ENCODE assay signal across 14 cellular contexts in the genomic region with DNA sequence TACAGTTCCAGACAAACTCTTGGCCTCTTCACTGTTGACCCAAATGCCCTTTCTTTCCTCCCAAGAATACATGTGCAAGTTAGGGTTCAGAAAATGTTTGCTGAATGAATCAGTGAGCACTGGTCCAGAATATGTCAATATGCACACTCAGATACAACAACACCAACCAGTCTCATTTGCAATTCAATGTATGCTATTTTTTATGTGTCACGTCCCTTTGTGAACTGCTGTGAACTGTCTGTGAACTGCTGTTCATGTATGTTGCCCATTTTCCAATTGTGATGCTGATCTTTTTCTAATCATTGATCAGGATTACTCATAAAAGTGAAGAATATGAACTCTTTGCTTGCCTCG. TPM values are rescaled to one million over a fixed set of nuclear protein-coding genes. Genes with fewer than 3 reads are reported as not detected.
A peak's percentile ranks its signal among the peaks of the same experiment; 100 is the strongest.
DNase-seq lines count a peak whose midpoint lies in the region; ATAC-seq, FAIRE-seq and TF ChIP-seq lines count a peak whose summit lies in the region.
"Had no signal": no experiment of that assay in that cellular context is flagged by ENCODE, and none has a peak within 500 bp of the region (broad histone marks: within the 10 kb centered on the region; RNA-seq: fewer than 3 reads in every experiment).

No MANE protein-coding gene starts in this region.

- H4K20me1 ChIP-seq in PC-3 (ENCODE audit: low read length) (no peaks in the 10 kb centered on the region), osteoblast (ENCODE audit: insufficient read depth, low read length) (no peaks in the 10 kb centered on the region)

- no peaks in the 10 kb centered on the region for H3K27me3 Mint-ChIP-seq in CD4-positive, alpha-beta memory T cell
- peaks cover 6% of the 10 kb centered on the region for H3K27me3 Mint-ChIP-seq in nephron progenitor cell (ENCODE audit: low read depth, poor library complexity)

- no peaks in the 10 kb centered on the region for H3K36me3 ChIP-seq in CD4-positive, alpha-beta memory T cell (ENCODE audit: insufficient read depth, low read length)
- H3K36me3 ChIP-seq in PC-3 (ENCODE audit: low read depth, low read length), result no peaks in the 10 kb centered on the region
- H3K36me3 ChIP-seq in osteoblast (ENCODE audit: insufficient read depth, low read length), result no peaks in the 10 kb centered on the region
- no peaks in the 10 kb centered on the region for H3K36me3 ChIP-seq in pancreas

- peak overlapping the region in 7 of 8 donors; percentile 58 to 85 (median 65) for H3K4me3 Mint-ChIP-seq in CD4-positive, alpha-beta memory T cell
- no peak overlapping the region for H3K4me3 Mint-ChIP-seq in nephron progenitor cell
- H3K4me3 Mint-ChIP-seq: GM23338 had no signal

- H3K4me3 ChIP-seq in CD4-positive, alpha-beta memory T cell (ENCODE audit: low read length in 2 of 2), result no peak overlapping the region
- H3K4me3 ChIP-seq in PC-3 (ENCODE audit: low read length) (peak overlapping the region; percentile 9; the same call in 1 of the 2 replicates), coronary artery (peak overlapping the region; percentile 5), osteoblast (ENCODE audit: insufficient read depth, low read length) (no peak overlapping the region), pancreas (no peak overlapping the region)
- H3K4me3 ChIP-seq: GM23338 had no signal

- no peak for TF ChIP-seq POLR2A in GM12891 (IDR thresholded peaks at IDR 0.05; ENCODE audit: low read depth, low read length)

- intact Hi-C loops in CD4-positive, alpha-beta memory T cell (cut with micrococcal nuclease), result no loop called here
- intact Hi-C loops in PC-3 (cut with micrococcal nuclease) (no loop called here), pancreas (cut with DNase I) (no loop called here)

- TF ChIP-seq CTCF in PC-3 (conservative IDR thresholded peaks at IDR 0.05; ENCODE audit: low read depth, low read length), result no peak
- TF ChIP-seq CTCF in coronary artery (IDR thresholded peaks at IDR 0.05), result no peak
- TF ChIP-seq CTCF in osteoblast (IDR thresholded peaks at IDR 0.05; ENCODE audit: extremely low read depth, low read depth, low read length), result no peak
- TF ChIP-seq CTCF in pancreas (IDR thresholded peaks at IDR 0.05), result no peak
- TF ChIP-seq CTCF in nephron progenitor cell (IDR thresholded peaks at IDR 0.05), result no peak

- H3K27ac ChIP-seq in CD4-positive, alpha-beta memory T cell (ENCODE audit: low read depth, low read length), result peak overlapping the region; percentile 46
- peak overlapping the region; percentile 92 for H3K27ac ChIP-seq in PC-3 (ENCODE audit: low read length)
- peak overlapping the region in 1 of 2 donors; percentile 84 for H3K27ac ChIP-seq in coronary artery
- peak overlapping the region; percentile 73 for H3K27ac ChIP-seq in osteoblast (ENCODE audit: low read depth, low read length)
- peak overlapping the region in 1 of 4 donors; percentile 35 for H3K27ac ChIP-seq in pancreas
- H3K27ac ChIP-seq: foreskin keratinocyte had no signal

- H3K9me3 Mint-ChIP-seq in CD4-positive, alpha-beta memory T cell, result peaks cover 0 to 1% (median 0%) of the 10 kb centered on the region in 8 donors
- peaks cover 49% of the 10 kb centered on the region for H3K9me3 Mint-ChIP-seq in nephron progenitor cell
- H3K9me3 Mint-ChIP-seq: GM23338 had no signal

- H3K4me1 ChIP-seq in CD4-positive, alpha-beta memory T cell (ENCODE audit: insufficient read depth, low read length), result peaks cover 93% of the 10 kb centered on the region
- H3K4me1 ChIP-seq in PC-3 (ENCODE audit: insufficient read depth, low read length), result peaks cover 54% of the 10 kb centered on the region
- peaks cover 70% of the 10 kb centered on the region for H3K4me1 ChIP-seq in osteoblast (ENCODE audit: insufficient read depth, low read length)
- peaks cover 0 to 5% (median 0%) of the 10 kb centered on the region in 3 donors for H3K4me1 ChIP-seq in pancreas

- peaks cover 62 to 94% (median 78%) of the 10 kb centered on the region in 4 donors for H3K4me1 Mint-ChIP-seq in CD4-positive, alpha-beta memory T cell
- H3K4me1 Mint-ChIP-seq in nephron progenitor cell, result peaks cover 37% of the 10 kb centered on the region

- no TSS peak for BruUV-seq in PC-3 (replicated peaks; lab: Mats Ljungman, UMichigan)

- H3K4me2 ChIP-seq in PC-3 (ENCODE audit: low read length) (peak overlapping the region; percentile 78), osteoblast (ENCODE audit: insufficient read depth, low read length) (peak overlapping the region; percentile 33)
- H3K4me2 ChIP-seq: GM23338 had no signal

- peak overlapping the region; percentile 83 to 95 (median 90) for H3K27ac Mint-ChIP-seq in CD4-positive, alpha-beta memory T cell
- no peak overlapping the region for H3K27ac Mint-ChIP-seq in nephron progenitor cell
- H3K27ac Mint-ChIP-seq: GM23338 had no signal

- H3K79me2 ChIP-seq in PC-3 (ENCODE audit: low read length), result no peaks in the 10 kb centered on the region
- no peaks in the 10 kb centered on the region for H3K79me2 ChIP-seq in osteoblast (ENCODE audit: insufficient read depth, low read length)

- H2AFZ ChIP-seq in PC-3 (ENCODE audit: low read length), result no peak overlapping the region
- H2AFZ ChIP-seq in osteoblast (ENCODE audit: low read length), result no peak overlapping the region
- H2AFZ ChIP-seq: GM23338 had no signal

- peak overlapping the region; percentile 54 for H3K9ac ChIP-seq in PC-3 (ENCODE audit: low read length)

- H3K36me3 Mint-ChIP-seq in CD4-positive, alpha-beta memory T cell, result peaks cover 0 to 2% of the 10 kb centered on the region in 2 donors
- no peaks in the 10 kb centered on the region for H3K36me3 Mint-ChIP-seq in nephron progenitor cell (ENCODE audit: low read depth)

- peak; percentile 49 for ATAC-seq in PC-3
- ATAC-seq in pancreas, result no peak
- ATAC-seq: foreskin keratinocyte, GM23338 had no signal

- H3F3A ChIP-seq in PC-3 (ENCODE audit: low read length, unreplicated experiment), result peaks cover 3% of the 10 kb centered on the region

- CTCF ChIA-PET in CD4-positive, alpha-beta memory T cell (lab: Charles Lee; ENCODE audit: partially characterized antibody), result interaction anchor here (4.9 to 9.3 kb wide), 2 partner anchors 15 to 16 kb away, joined by 29 to 77 read pairs; partner anchors contain the start of gene GAB3
- CTCF ChIA-PET in PC-3 (lab: Charles Lee), result interaction anchor here (0.7 kb wide), 1 partner anchor 100 kb away, joined by 4 read pairs; no protein-coding TSS in a partner anchor

- H3K27me3 ChIP-seq in CD4-positive, alpha-beta memory T cell (ENCODE audit: insufficient read depth, low read length), result no peaks in the 10 kb centered on the region
- H3K27me3 ChIP-seq in PC-3 (ENCODE audit: low read length) (no peaks in the 10 kb centered on the region), osteoblast (ENCODE audit: insufficient read depth, low read length) (no peaks in the 10 kb centered on the region), pancreas (no peaks in the 10 kb centered on the region)
- H3K27me3 ChIP-seq: foreskin keratinocyte had no signal

- WGBS in pancreas, 2 donors, result 59 to 72% methylated on average over 2 of the region's 2 CpGs

- no peaks in the 10 kb centered on the region for H3K9me2 ChIP-seq in PC-3 (replicated peaks; ENCODE audit: low read length)

- no peaks in the 10 kb centered on the region for H3K9me3 ChIP-seq in CD4-positive, alpha-beta memory T cell (ENCODE audit: control insufficient read depth in 1 of 2, low read length in 2 of 2)
- H3K9me3 ChIP-seq in PC-3 (ENCODE audit: low read length) (no peaks in the 10 kb centered on the region), osteoblast (ENCODE audit: low read depth, low read length) (no peaks in the 10 kb centered on the region), pancreas (no peaks in the 10 kb centered on the region)

- FAIRE-seq in pancreas (lab: Jason Lieb, UNC), result no peak
- FAIRE-seq in GM12891 (lab: Jason Lieb, UNC), result no peak

- no peak for DNase-seq in CD4-positive, alpha-beta memory T cell
- DNase-seq in PC-3 (peak; percentile 67), coronary artery (ENCODE audit: low spot score) (no peak), osteoblast (ENCODE audit: insufficient read length, low spot score, missing footprints) (no peak), pancreas (no peak), NCI-H1092 treated with DMSO at 0.1 percent for 48 hours (lab: John Stamatoyannopoulos, UW) (no peak), nephron progenitor cell (no peak), GM12891 (ENCODE audit: insufficient read length, low spot score) (no peak)
- DNase-seq: amygdala; DMS153; foreskin keratinocyte; NCI-H1417; stimulated activated CD4-positive, alpha-beta T cell treated with anti-CD3 and anti-CD28 coated beads, Interleukin-4, amount 100 ng/mL, for 1 hour had no signal

- POLR2A ChIA-PET in CD4-positive, alpha-beta memory T cell (lab: Charles Lee; ENCODE audit: partially characterized antibody), result interaction anchor here (2.3 to 6.2 kb wide), 3 partner anchors 8 to 16 kb away, joined by 10 to 49 read pairs (median 40); partner anchors contain the start of gene GAB3
- POLR2A ChIA-PET in PC-3 (lab: Charles Lee; ENCODE audit: unreplicated experiment), result no interaction called here

TF ChIP-seq in GM12891, 5 proteins besides CTCF, POLR2A, EP300 and RAD21:
- TF ChIP-seq POLR2AphosphoS5 (IDR thresholded peaks at IDR 0.05; ENCODE audit: low read depth, low read length) (no peak), SPI1 (IDR thresholded peaks at IDR 0.05; ENCODE audit: low read depth, low read length) (no peak), PAX5 (IDR thresholded peaks at IDR 0.05; ENCODE audit: insufficient read depth, low read length, severe bottlenecking) (no peak), TAF1 (IDR thresholded peaks at IDR 0.05; ENCODE audit: low read depth, low read length) (no peak), POU2F2 (IDR thresholded peaks at IDR 0.05; ENCODE audit: low read depth, low read length) (no peak)

RNA-seq across cellular contexts. Expression of gene GAB3, which starts 17.8 kb away (rescaled TPM):
- 10 to 100 TPM; 14.9 to 15.6 TPM for total RNA-seq in CD4-positive, alpha-beta memory T cell
- 1 to 10 TPM; 3.2 to 5.6 TPM for polyA plus RNA-seq in CD4-positive, alpha-beta memory T cell
- total RNA-seq in PC-3 (2014; rRNA removed) (3.1 TPM in 1 of 2 replicates, not detected in the other), osteoblast (3.2 and 6.9 TPM in 2 replicates), pancreas (1 to 10 TPM; 1.2 to 4.0 (median 1.4) TPM)
- 1 to 10 TPM; 1.2 to 2.7 TPM for polyA plus RNA-seq in pancreas
- polyA plus RNA-seq in GM12891 (2012; ENCODE audit: low read depth, missing spikeins), result 0.71 TPM

RNA-seq across cellular contexts. Expression of gene DKC1, which starts 29.6 kb away (rescaled TPM):
- 10 to 100 TPM; 60.0 to 63.9 TPM for total RNA-seq in CD4-positive, alpha-beta memory T cell
- polyA plus RNA-seq in CD4-positive, alpha-beta memory T cell, result 10 to 100 TPM; 30.4 to 41.4 TPM
- total RNA-seq in PC-3 (2014; rRNA removed) (89.2 and 115 TPM in 2 replicates), osteoblast (30.8 and 31.8 TPM in 2 replicates), pancreas (10 to 100 TPM; 16.8 to 31.4 (median 25.0) TPM)
- polyA plus RNA-seq in pancreas, result 10 to 100 TPM; 16.8 to 26.5 TPM
- polyA plus RNA-seq in GM12891 (2012; ENCODE audit: low read depth, missing spikeins), result 62.9 TPM

Comparison
In these comparisons a context has a peak if more than half of its experiments do, and no peak if none do; other contexts are left out.
1. H3K4me3 ChIP-seq: peak in PC-3 (single experiment) and coronary artery (single experiment); none in CD4-positive, alpha-beta memory T cell (0 of 2), osteoblast (single experiment) and pancreas (0 of 4).